Comparison of ENCODE assay signal across 8 cellular contexts in the genomic region with DNA sequence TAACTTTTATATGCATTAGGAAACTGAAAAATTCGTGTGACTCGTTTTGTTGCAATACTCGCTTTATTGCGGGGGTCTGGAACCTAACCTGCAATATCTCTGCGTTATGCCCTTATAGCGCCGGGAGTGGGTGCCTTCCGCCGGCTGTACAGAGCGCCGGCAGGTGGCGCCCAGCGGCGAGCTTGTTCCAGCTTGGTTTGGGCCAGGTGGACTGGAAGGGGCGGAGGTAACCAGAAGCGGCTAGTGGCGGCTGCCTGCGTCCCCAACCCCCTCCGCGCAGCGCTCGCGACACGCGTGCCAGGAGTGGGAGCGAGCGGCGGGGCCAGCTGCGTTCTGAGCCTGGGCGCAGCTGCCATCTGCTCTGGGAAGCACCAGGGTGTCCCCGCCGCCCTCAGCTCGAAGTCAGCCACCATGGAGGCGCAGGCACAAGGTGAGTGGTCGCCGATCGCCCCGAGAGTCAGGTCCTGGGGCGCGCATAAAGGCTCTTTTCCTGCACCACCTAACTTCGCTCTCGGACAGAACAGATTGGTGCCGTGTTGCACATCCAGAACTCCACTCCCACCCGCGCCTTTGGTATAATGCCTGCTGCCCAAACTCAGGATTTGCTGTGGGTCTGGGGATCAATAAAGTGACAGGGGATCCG. TPM values are rescaled to one million over a fixed set of nuclear protein-coding genes. Genes with fewer than 3 reads are reported as not detected.
DNase-seq lines count a peak whose midpoint lies in the region; ATAC-seq and TF ChIP-seq lines count a peak whose summit lies in the region.

A gene with protein sequence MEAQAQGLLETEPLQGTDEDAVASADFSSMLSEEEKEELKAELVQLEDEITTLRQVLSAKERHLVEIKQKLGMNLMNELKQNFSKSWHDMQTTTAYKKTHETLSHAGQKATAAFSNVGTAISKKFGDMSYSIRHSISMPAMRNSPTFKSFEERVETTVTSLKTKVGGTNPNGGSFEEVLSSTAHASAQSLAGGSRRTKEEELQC (plus strand): TSS at position 233 of the 643 bp plus-strand sequence. CDS start 179 bp downstream, at position 412.

- 0 to 1% (median 1%) methylated on average over 19 to 46 of the region's 46 CpGs for WGBS in adrenal gland, 4 donors
- WGBS in heart right ventricle, 2 donors = 0 to 1% methylated on average over 46 of the region's 46 CpGs
- no CpG with 5 or more reads among the region's 46 CpGs for WGBS in trophoblast cell (ENCODE audit: extremely low coverage, insufficient coverage, insufficient read length)

- ATAC-seq in SK-N-SH treated with all-trans-retinoic acid at 6 μM for 48 hours = peak; percentile 97
- peak; percentile 91 to 97 (median 94) for ATAC-seq in heart right ventricle

- H3K79me2 ChIP-seq in trophoblast cell (ENCODE audit: control insufficient read depth, insufficient read depth, low read length, poor library complexity) = peaks cover 9% of the 10 kb centered on the region

- H3K23ac ChIP-seq in trophoblast cell (ENCODE audit: low read length) = no peak within 1 kb of the TSS

- H2BK5ac ChIP-seq in trophoblast cell (ENCODE audit: low read depth, low read length, poor library complexity) = peak within 1 kb of the TSS; percentile 34

- peak within 1 kb of the TSS; percentile 86 for H3K18ac ChIP-seq in trophoblast cell (ENCODE audit: low read length)

- peak within 1 kb of the TSS; percentile 18 for H3K4ac ChIP-seq in trophoblast cell (ENCODE audit: low read depth, low read length)

- peak within 1 kb of the TSS; percentile 68 for H3K9ac ChIP-seq in trophoblast cell (ENCODE audit: low read length)

- no peak within 1 kb of the TSS for H2AK5ac ChIP-seq in trophoblast cell (ENCODE audit: low read length)

- peak within 1 kb of the TSS; percentile 90 for H3K27ac Mint-ChIP-seq in type B pancreatic cell

- peak within 1 kb of the TSS; percentile 83 for H2BK12ac ChIP-seq in trophoblast cell (ENCODE audit: low read length)

- H3K9me3 ChIP-seq in adrenal gland (replicated peaks in 1 of 3) (no peaks in the 10 kb centered on the region), heart right ventricle (no peaks in the 10 kb centered on the region), trophoblast cell (ENCODE audit: insufficient read depth, low read depth, low read length) (no peaks in the 10 kb centered on the region)

- H4K12ac ChIP-seq in trophoblast cell (ENCODE audit: low read depth, low read length) = peak within 1 kb of the TSS; percentile 13

- peak within 1 kb of the TSS; percentile 89 for H3K14ac ChIP-seq in trophoblast cell (ENCODE audit: low read length)

- H3K36me3 Mint-ChIP-seq in type B pancreatic cell = peaks cover 4% of the 10 kb centered on the region

- H2BK120ac ChIP-seq in trophoblast cell (ENCODE audit: insufficient read depth, low read length, poor library complexity) = peak within 1 kb of the TSS; percentile 20

- H3K36me3 ChIP-seq in H7 (replicated peaks; ENCODE audit: control insufficient read depth, insufficient read depth, low read length) = no peaks in the 10 kb centered on the region
- no peaks in the 10 kb centered on the region for H3K36me3 ChIP-seq in adrenal gland (replicated peaks in 1 of 2)
- H3K36me3 ChIP-seq in heart right ventricle = no peaks in the 10 kb centered on the region
- H3K36me3 ChIP-seq in trophoblast cell (ENCODE audit: control insufficient read depth in 1 of 2, insufficient read depth in 2 of 2, low read length in 2 of 2) = no peaks in the 10 kb centered on the region

- no peaks in the 10 kb centered on the region for H3K9me3 Mint-ChIP-seq in type B pancreatic cell

- TF ChIP-seq POLR2A in adrenal gland (IDR thresholded peaks at IDR 0.05) = peak; percentile 40 to 88

- peak within 1 kb of the TSS; percentile 59 for H4K8ac ChIP-seq in trophoblast cell (ENCODE audit: low read depth, low read length)

- H3K4me1 ChIP-seq in adrenal gland (replicated peaks in 1 of 2) = peaks cover 32 to 33% of the 10 kb centered on the region in 2 donors
- peaks cover 0 to 39% (median 21%) of the 10 kb centered on the region in 9 donors for H3K4me1 ChIP-seq in heart right ventricle
- peaks cover 0 to 4% of the 10 kb centered on the region in 2 experiments for H3K4me1 ChIP-seq in trophoblast cell (ENCODE audit: control insufficient read depth in 1 of 2, insufficient read depth in 2 of 2, low read length in 2 of 2)

- peak; percentile 90 for TF ChIP-seq CTCF in LNCAP (IDR thresholded peaks at IDR 0.05)
- TF ChIP-seq CTCF in adrenal gland (IDR thresholded peaks at IDR 0.05) = peak; percentile 74 to 93 (median 80)
- peak; percentile 66 to 92 (median 85) for TF ChIP-seq CTCF in heart right ventricle (IDR thresholded peaks at IDR 0.05)
- peak; percentile 85 for TF ChIP-seq CTCF in type B pancreatic cell (conservative IDR thresholded peaks at IDR 0.05)

- peak within 1 kb of the TSS; percentile 87 for H2AFZ ChIP-seq in trophoblast cell (ENCODE audit: insufficient read depth, low read length, poor library complexity)

- H3K79me1 ChIP-seq in trophoblast cell (ENCODE audit: low read length) = peaks cover 11% of the 10 kb centered on the region

- no peaks in the 10 kb centered on the region for H3K27me3 Mint-ChIP-seq in type B pancreatic cell

- intact Hi-C loops in adrenal gland (cut with DNase I) = loop anchor here (5.0 to 10.0 kb wide), 3 partner anchors 51 to 154 kb away; no protein-coding TSS in a partner anchor
- intact Hi-C loops in heart right ventricle (cut with DNase I) = loop anchor here in 9 of 10 donors (2.0 to 10.0 kb wide), 10 partner anchors 39 to 611 kb away; partner anchors contain the start of gene HDDC2 (in 7 of the 9)

- H3K4me2 ChIP-seq in trophoblast cell (ENCODE audit: low read length) = peak within 1 kb of the TSS; percentile 91

- H4K91ac ChIP-seq in trophoblast cell (ENCODE audit: low read depth, low read length) = peak within 1 kb of the TSS; percentile 69

- peak within 1 kb of the TSS; percentile 75 for H3K4me3 ChIP-seq in H7 (ENCODE audit: insufficient read depth, low read depth, low read length)
- peak within 1 kb of the TSS; percentile 68 to 97 (median 87) for H3K4me3 ChIP-seq in adrenal gland
- H3K4me3 ChIP-seq in heart right ventricle = peak within 1 kb of the TSS; percentile 62 to 83 (median 74)
- peak within 1 kb of the TSS; percentile 84 for H3K4me3 ChIP-seq in trophoblast cell (ENCODE audit: low read depth, low read length)

- peak within 1 kb of the TSS; percentile 95 for H3K4me3 Mint-ChIP-seq in type B pancreatic cell

- H3K4me1 Mint-ChIP-seq in type B pancreatic cell (ENCODE audit: unreplicated experiment) = peaks cover 14% of the 10 kb centered on the region

- H3K27me3 ChIP-seq in H7 (ENCODE audit: control insufficient read depth, insufficient read depth, low read length) (peaks cover 15% of the 10 kb centered on the region), adrenal gland (no peaks in the 10 kb centered on the region), heart right ventricle (peaks cover 0 to 21% (median 0%) of the 10 kb centered on the region in 7 donors), trophoblast cell (ENCODE audit: insufficient read depth, low read length) (no peaks in the 10 kb centered on the region)

- H3K27ac ChIP-seq in adrenal gland (peak within 1 kb of the TSS; percentile 50 to 91 (median 91)), heart right ventricle (peak within 1 kb of the TSS; percentile 66 to 90 (median 80)), trophoblast cell (ENCODE audit: low read depth, low read length) (peak within 1 kb of the TSS; percentile 32)

- DNase-seq in ELF-1 (ENCODE audit: low read depth, low spot score) (peak; percentile 88), H7 (peak; percentile 90), adrenal gland (peak; percentile 90 to 94 (median 92)), heart right ventricle (peak; percentile 81), trophoblast cell (peak; percentile 81 to 85), type B pancreatic cell (ENCODE audit: extremely low spot score, unreplicated experiment) (peak; percentile 85)

TF ChIP-seq in SK-N-SH treated with all-trans-retinoic acid at 6 μM for 48 hours, 23 proteins besides CTCF, POLR2A, EP300 and RAD21:
- TF ChIP-seq SNAI2 (CRISPR knock-in tag; IDR thresholded peaks at IDR 0.05) (no peak), ZNF8 (CRISPR knock-in tag; IDR thresholded peaks at IDR 0.05) (peak; percentile 70)

RNA-seq across cellular contexts. Expression of the gene that starts here (rescaled TPM):
- 7.3 and 15.6 TPM in 2 replicates for total RNA-seq in H7 (2014; rRNA removed; shearing (Covaris generic))
- total RNA-seq in adrenal gland = 1,000 to 10,000 TPM in 3 of 8 donors, 100 to 1,000 TPM in 5; 235 to 2,041 (median 662) TPM
- polyA plus RNA-seq in adrenal gland = 100 to 1,000 TPM; 224 to 254 (median 226) TPM
- 10 to 100 TPM; 39.4 to 97.8 (median 59.8) TPM for total RNA-seq in heart right ventricle
- polyA plus RNA-seq in heart right ventricle = 10 to 100 TPM; 21.2 to 42.5 TPM
- polyA plus RNA-seq in trophoblast cell (2013) = 65.5 and 66.4 TPM in 2 replicates
- total RNA-seq in type B pancreatic cell (ENCODE audit: low replicate concordance) = 80.4 and 142 TPM in 2 replicates

Comparison
In these comparisons a context has a peak if more than half of its experiments do, and no peak if none do; other contexts are left out.
1. Peak in every context shown above with its lines: DNase-seq, ATAC-seq, H3K4me3 ChIP-seq and H3K27ac ChIP-seq.
2. RNA of the gene that starts here (polyA plus RNA-seq): 224 to 254 TPM in adrenal gland; 21.2 to 42.5 TPM in heart right ventricle; every median in the first group is over 4 times any median in the second.
3. H3K27ac ChIP-seq: peak in every context shown above with its lines; median percentile 91 in adrenal gland; 80 in heart right ventricle; 32 in trophoblast cell.